ENCODE assay signal across 18 cellular contexts in genomic region chr10:59688921-59689351, GRCh38. TPM values are rescaled to one million over a fixed set of nuclear protein-coding genes. Genes with fewer than 3 reads are reported as not detected.
DNase-seq lines count a peak whose midpoint lies in the region; ATAC-seq and TF ChIP-seq lines count a peak whose summit lies in the region.
"Had no signal": no experiment of that assay in that cellular context is flagged by ENCODE, and none has a peak within 500 bp of the region (broad histone marks: within the 10 kb centered on the region; RNA-seq: fewer than 3 reads in every experiment).

No MANE protein-coding gene starts in this region.

- intact Hi-C loops in colonic mucosa (cut with DNase I), result no loop called here

- H3K9me2 ChIP-seq in Karpas-422 (replicated peaks; ENCODE audit: insufficient read depth, low read length), result no peaks in the 10 kb centered on the region

- H3K9ac ChIP-seq in colonic mucosa (ENCODE audit: low read depth in 2 of 2, low read length in 2 of 2), result no peak overlapping the region
- no peak overlapping the region for H3K9ac ChIP-seq in Karpas-422 (ENCODE audit: low read length)
- H3K9ac ChIP-seq: neural progenitor cell had no signal

- peaks cover 5 to 10% of the 10 kb centered on the region in 2 donors for H3K4me1 Mint-ChIP-seq in stimulated activated naive B cell treated with anti-CD40 and anti-IgM and Interleukin-4, amounts not matched to agents 10 μg/mL and 1 μg/mL and 100 μg/mL, for 72 hours
- H3K4me1 Mint-ChIP-seq: neural progenitor cell had no signal

- no peak overlapping the region for H2AFZ ChIP-seq in Karpas-422 (ENCODE audit: low read length)
- H2AFZ ChIP-seq: neural progenitor cell had no signal

- H3K27ac ChIP-seq in colonic mucosa (peak overlapping the region; percentile 70), Karpas-422 (ENCODE audit: low read length) (no peak overlapping the region)
- H3K27ac ChIP-seq: cardiac muscle cell, neural progenitor cell, right atrium auricular region, testis had no signal

- DNase-seq in SIG-M5 treated with dmso at 0.1 percent for 504 hours (lab: John Stamatoyannopoulos, UW; ENCODE audit: unreplicated experiment) (peak; percentile 51), SIG-M5 (lab: John Stamatoyannopoulos, UW) (no peak), HT1080 (ENCODE audit: low read depth) (peak; percentile 42), colonic mucosa (peak; percentile 50), Karpas-422 (no peak)
- DNase-seq in stimulated activated naive B cell treated with anti-CD40 and anti-IgM and Interleukin-4, amounts not matched to agents 10 μg/mL and 1 μg/mL and 100 μg/mL, for 72 hours, result no peak
- DNase-seq: activated T-cell treated with anti-CD3 and anti-CD28 coated beads, Interleukin-2, amount 50 U/mL, for 4 hours; GF-D8; mesendoderm; NCI-H2081; SHP77 treated with DMSO at 0.1 percent for 48 hours; testis had no signal

- no peaks in the 10 kb centered on the region for H3K79me2 ChIP-seq in Karpas-422 (ENCODE audit: low read length)

- no peaks in the 10 kb centered on the region for H3K9me3 ChIP-seq in colonic mucosa
- H3K9me3 ChIP-seq in Karpas-422 (ENCODE audit: low read length), result no peaks in the 10 kb centered on the region
- H3K9me3 ChIP-seq: right atrium auricular region, testis had no signal

- H3K36me3 ChIP-seq in colonic mucosa (no peaks in the 10 kb centered on the region), Karpas-422 (ENCODE audit: insufficient read depth, low read length) (no peaks in the 10 kb centered on the region)
- H3K36me3 ChIP-seq: cardiac muscle cell, neural progenitor cell, right atrium auricular region had no signal

- H3K4me3 Mint-ChIP-seq in stimulated activated naive B cell treated with anti-CD40 and anti-IgM and Interleukin-4, amounts not matched to agents 10 μg/mL and 1 μg/mL and 100 μg/mL, for 72 hours, result no peak overlapping the region
- H3K4me3 Mint-ChIP-seq: activated T-cell treated with anti-CD3 and anti-CD28 coated beads, Interleukin-2, amount 50 U/mL, for 4 hours; neural progenitor cell; T-helper 2 cell treated with Interferon-gamma antibody and Interleukin-4, amounts not matched to agents 5 μg/mL and 100 μg/mL, for 36 hours had no signal

- no peaks in the 10 kb centered on the region for H4K20me1 ChIP-seq in Karpas-422 (ENCODE audit: insufficient read depth, low read depth, low read length)

- ATAC-seq in stimulated activated naive B cell treated with anti-CD40 and anti-IgM and Interleukin-4, amounts not matched to agents 10 μg/mL and 1 μg/mL and 100 μg/mL, for 72 hours (replicated peaks), result peak; percentile 99
- ATAC-seq in GM19324 (IDR thresholded peaks at IDR 0.05; ENCODE audit: low FRiP score, unreplicated experiment), result no peak
- no peak for ATAC-seq in GM19023 (IDR thresholded peaks at IDR 0.05; ENCODE audit: unreplicated experiment)
- ATAC-seq: activated T-cell treated with anti-CD3 and anti-CD28 coated beads, Interleukin-2, amount 50 U/mL, for 4 hours had no signal

- no peak for TF ChIP-seq CTCF in colonic mucosa (IDR thresholded peaks at IDR 0.05)

- no peak overlapping the region for H3K27ac Mint-ChIP-seq in stimulated activated naive B cell treated with anti-CD40 and anti-IgM and Interleukin-4, amounts not matched to agents 10 μg/mL and 1 μg/mL and 100 μg/mL, for 72 hours
- H3K27ac Mint-ChIP-seq: neural progenitor cell; T-helper 2 cell treated with Interferon-gamma antibody and Interleukin-4, amounts not matched to agents 5 μg/mL and 100 μg/mL, for 36 hours had no signal

- H3K27me3 ChIP-seq in colonic mucosa (no peaks in the 10 kb centered on the region), Karpas-422 (ENCODE audit: low read length) (no peaks in the 10 kb centered on the region)
- H3K27me3 ChIP-seq: cardiac muscle cell, neural progenitor cell, right atrium auricular region, testis had no signal

- H3K4me1 ChIP-seq in colonic mucosa, result no peaks in the 10 kb centered on the region
- H3K4me1 ChIP-seq in Karpas-422 (ENCODE audit: low read length), result no peaks in the 10 kb centered on the region
- H3K4me1 ChIP-seq: right atrium auricular region, testis had no signal

- no peaks in the 10 kb centered on the region for H3K9me3 Mint-ChIP-seq in stimulated activated naive B cell treated with anti-CD40 and anti-IgM and Interleukin-4, amounts not matched to agents 10 μg/mL and 1 μg/mL and 100 μg/mL, for 72 hours
- H3K9me3 Mint-ChIP-seq: activated T-cell treated with anti-CD3 and anti-CD28 coated beads, Interleukin-2, amount 50 U/mL, for 4 hours; neural progenitor cell; T-helper 2 cell treated with Interferon-gamma antibody and Interleukin-4, amounts not matched to agents 5 μg/mL and 100 μg/mL, for 36 hours had no signal

- H3K27me3 Mint-ChIP-seq in stimulated activated naive B cell treated with anti-CD40 and anti-IgM and Interleukin-4, amounts not matched to agents 10 μg/mL and 1 μg/mL and 100 μg/mL, for 72 hours, result no peaks in the 10 kb centered on the region

- no peak overlapping the region for H3K4me2 ChIP-seq in Karpas-422 (ENCODE audit: low read depth, low read length, poor library complexity, severe bottlenecking)
- H3K4me2 ChIP-seq: neural progenitor cell had no signal

- H3K4me3 ChIP-seq in colonic mucosa, result no peak overlapping the region
- no peak overlapping the region for H3K4me3 ChIP-seq in Karpas-422 (ENCODE audit: low read length)
- H3K4me3 ChIP-seq: cardiac muscle cell, neural progenitor cell, right atrium auricular region, testis had no signal

- no peaks in the 10 kb centered on the region for H3K36me3 Mint-ChIP-seq in stimulated activated naive B cell treated with anti-CD40 and anti-IgM and Interleukin-4, amounts not matched to agents 10 μg/mL and 1 μg/mL and 100 μg/mL, for 72 hours

RNA-seq across cellular contexts. Expression of gene SLC16A9, which starts 20.7 kb away (rescaled TPM):
- total RNA-seq in HT1080 (2014; rRNA removed; shearing (Covaris generic)), result 0.73 and 1.2 TPM in 2 replicates
- polyA plus RNA-seq in HT1080 (2015; cell fraction: cytosol; rRNA removed), result 4.4 and 5.8 TPM in 2 replicates
- 6.2 and 6.6 TPM in 2 replicates for polyA plus RNA-seq in HT1080 (2015; cell fraction: nucleus; rRNA removed)
- total RNA-seq in colonic mucosa, result 10 to 100 TPM; 15.6 to 24.3 TPM
- not detected in 2 replicates for total RNA-seq in Karpas-422 (2014; rRNA removed; shearing (Covaris generic); ENCODE audit: low replicate concordance)

Comparison
In these comparisons a context has a peak if more than half of its experiments do, and no peak if none do; other contexts are left out.
1. DNase-seq: peak in SIG-M5 treated with dmso at 0.1 percent for 504 hours (single experiment), HT1080 (single experiment) and colonic mucosa (single experiment); none in SIG-M5 (single experiment), stimulated activated naive B cell treated with anti-CD40 and anti-IgM and Interleukin-4, amounts not matched to agents 10 μg/mL and 1 μg/mL and 100 μg/mL, for 72 hours (single experiment) and Karpas-422 (single experiment).
2. ATAC-seq: peak in stimulated activated naive B cell treated with anti-CD40 and anti-IgM and Interleukin-4, amounts not matched to agents 10 μg/mL and 1 μg/mL and 100 μg/mL, for 72 hours (2 of 2); none in GM19324 (single experiment) and GM19023 (single experiment).